ENCODE assay signal across 6 cellular contexts in the genomic region with DNA sequence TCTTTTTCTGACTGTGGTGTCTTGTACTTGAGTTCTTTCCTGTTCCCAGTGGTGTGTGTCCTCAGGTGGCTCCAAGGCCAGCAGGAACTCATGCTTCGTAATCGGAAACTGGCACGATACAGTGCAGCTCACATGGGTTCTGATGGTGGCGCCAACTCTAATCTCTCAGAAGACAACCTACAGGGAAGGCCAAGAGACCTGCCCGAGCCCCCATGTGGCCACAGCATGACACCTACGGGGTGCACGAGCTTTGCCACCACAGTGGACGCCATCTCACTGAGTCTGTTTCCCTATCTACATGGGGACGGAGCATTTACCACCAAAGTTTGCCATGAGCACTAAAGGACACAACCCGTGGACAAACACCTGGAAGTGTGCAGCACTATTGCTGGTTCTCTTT.
"Had no signal": no experiment of that assay in that cellular context is flagged by ENCODE, and none has a peak within 500 bp of the region (broad histone marks: within the 10 kb centered on the region; RNA-seq: fewer than 3 reads in every experiment).

No MANE protein-coding gene starts in this region.

- H3K4me2 ChIP-seq: GM23338 had no signal

- FAIRE-seq: HTR-8/SVneo, K562 had no signal

- H3K9me3 Mint-ChIP-seq: GM23338 had no signal

- H3K4me3 Mint-ChIP-seq: GM23338, H9 had no signal

- H3K27ac Mint-ChIP-seq: GM23338 had no signal

- H3K4me3 ChIP-seq: GM23338, K562 had no signal

- DNase-seq: HCEC 1CT, IMR-90 had no signal

- H2AFZ ChIP-seq: GM23338 had no signal
